Comparison of ENCODE assay signal across 21 cellular contexts in genomic region chr2:27245620-27246019, GRCh38. TPM values are rescaled to one million over a fixed set of nuclear protein-coding genes. Genes with fewer than 3 reads are reported as not detected.
"Had no signal": no experiment of that assay in that cellular context is flagged by ENCODE, and none has a peak within 500 bp of the region (broad histone marks: within the 10 kb centered on the region; RNA-seq: fewer than 3 reads in every experiment).

No MANE protein-coding gene starts in this region.

- H3K4me3 ChIP-seq: coronary artery, heart left ventricle, lower lobe of right lung, right atrium auricular region, stomach had no signal

- DNase-seq: effector CD4-positive, alpha-beta T cell; endodermal cell; foreskin melanocyte; heart left ventricle; hippocampal formation; lower lobe of right lung; mesenchymal stem cell; naive B cell; small intestine; stimulated activated CD4-positive, alpha-beta T cell treated with anti-CD3 and anti-CD28 coated beads, Interleukin-12 subunit alpha, Interleukin-12 subunit beta, amount 100 ng/mL, for 4 hours; stimulated activated naive CD4-positive, alpha-beta T cell; stomach; substantia nigra; trophoblast cell had no signal

- H3K27me3 ChIP-seq: right atrium auricular region had no signal

- ATAC-seq: left lobe of liver, lower lobe of right lung had no signal

- H3K27ac ChIP-seq: coronary artery, lower lobe of right lung, stomach had no signal

- H3K4me1 ChIP-seq: lower lobe of right lung had no signal

- H3K9me3 ChIP-seq: heart left ventricle, lower lobe of right lung, right atrium auricular region, stomach had no signal

RNA-seq across cellular contexts. Expression of gene SLC30A3, which starts 17.2 kb away (rescaled TPM):
- total RNA-seq: left lobe of liver, osteocyte, stomach had no signal
- polyA plus RNA-seq: stomach had no signal

RNA-seq across cellular contexts. Expression of gene DNAJC5G, which starts 29.6 kb away (rescaled TPM):
- total RNA-seq: chondrocyte, kidney epithelial cell, left lobe of liver, lower lobe of right lung, osteocyte, stomach had no signal
- polyA plus RNA-seq: small intestine, stomach, urinary bladder had no signal
